35 cellular contexts compared by ENCODE assay signal in genomic region chr3:175861916-175862315, GRCh38.
"Had no signal": no experiment of that assay in that cellular context is flagged by ENCODE, and none has a peak within 500 bp of the region (broad histone marks: within the 10 kb centered on the region; RNA-seq: fewer than 3 reads in every experiment).

No MANE protein-coding gene starts in this region.

- H3K27ac Mint-ChIP-seq: activated CD4-positive, alpha-beta memory T cell treated with anti-CD3 and anti-CD28 coated beads for 36 hours; activated CD8-positive, alpha-beta memory T cell treated with anti-CD3 and anti-CD28 coated beads, Interleukin-2, amount 10 ng/mL, durations not matched to agents 7 days and 5 days; activated CD8-positive, alpha-beta T cell treated with anti-CD3 and anti-CD28 coated beads, Interleukin-2, amount 10 ng/mL, durations not matched to agents 7 days and 5 days; activated naive CD4-positive, alpha-beta T cell treated with anti-CD3 and anti-CD28 coated beads for 36 hours; activated naive CD4-positive, alpha-beta T cell treated with anti-CD3 and anti-CD28 coated beads, Interleukin-2, amount 50 U/mL, for 24 hours; activated naive CD8-positive, alpha-beta T cell treated with anti-CD3 and anti-CD28 coated beads for 36 hours; activated naive CD8-positive, alpha-beta T cell treated with anti-CD3 and anti-CD28 coated beads, Interleukin-2, amount 50 U/mL, for 24 hours; activated T-helper 1 cell treated with anti-CD3 and anti-CD28 coated beads, Interleukin-12 subunit alpha, Interleukin-12 subunit beta, Interleukin-2, Interleukin-4 antibody, amounts not matched to agents 30 ng/mL and 10 ng/mL and 1 ng/mL, durations not matched to agents 14 hours and 24 hours and 36 hours; activated T-helper 2 cell treated with anti-CD3 and anti-CD28 coated beads, Interferon-gamma antibody, Interleukin-2, Interleukin-4, amounts not matched to agents 10 μg/mL and 5 μg/mL and 100 μg/mL, durations not matched to agents 14 hours and 24 hours and 36 hours; brain; WTC11 had no signal

- ATAC-seq: activated CD8-positive, alpha-beta memory T cell treated with anti-CD3 and anti-CD28 coated beads, Interleukin-2, amount 10 ng/mL, durations not matched to agents 7 days and 5 days; activated CD8-positive, alpha-beta T cell treated with anti-CD3 and anti-CD28 coated beads, Interleukin-2, amount 10 ng/mL, durations not matched to agents 7 days and 5 days; activated naive CD8-positive, alpha-beta T cell treated with anti-CD3 and anti-CD28 coated beads, Interleukin-2, amount 50 U/mL, for 24 hours; gastrocnemius medialis; heart left ventricle; WTC11 had no signal

- H3K9me3 Mint-ChIP-seq: activated naive CD4-positive, alpha-beta T cell treated with anti-CD3 and anti-CD28 coated beads for 36 hours; activated T-helper 1 cell treated with anti-CD3 and anti-CD28 coated beads, Interleukin-12 subunit alpha, Interleukin-12 subunit beta, Interleukin-2, Interleukin-4 antibody, amounts not matched to agents 30 ng/mL and 10 ng/mL and 1 ng/mL, durations not matched to agents 14 hours and 24 hours and 36 hours; activated T-helper 2 cell treated with anti-CD3 and anti-CD28 coated beads, Interferon-gamma antibody, Interleukin-2, Interleukin-4, amounts not matched to agents 10 μg/mL and 5 μg/mL and 100 μg/mL, durations not matched to agents 14 hours and 24 hours and 36 hours; WTC11 had no signal

- H3K4me1 Mint-ChIP-seq: activated CD8-positive, alpha-beta memory T cell treated with anti-CD3 and anti-CD28 coated beads, Interleukin-2, amount 10 ng/mL, durations not matched to agents 7 days and 5 days; activated naive CD4-positive, alpha-beta T cell treated with anti-CD3 and anti-CD28 coated beads, Interleukin-2, amount 50 U/mL, for 24 hours; activated naive CD8-positive, alpha-beta T cell treated with anti-CD3 and anti-CD28 coated beads for 36 hours; activated naive CD8-positive, alpha-beta T cell treated with anti-CD3 and anti-CD28 coated beads, Interleukin-2, amount 50 U/mL, for 24 hours had no signal

- DNase-seq: activated CD4-positive, alpha-beta memory T cell treated with anti-CD3 and anti-CD28 coated beads for 36 hours; activated CD4-positive, alpha-beta T cell treated with anti-CD3 and anti-CD28 coated beads for 48 hours; activated CD4-positive, alpha-beta T cell treated with anti-CD3 and anti-CD28 coated beads, Interleukin-2, amount 50 U/mL, for 1 hour; activated CD8-positive, alpha-beta memory T cell treated with anti-CD3 and anti-CD28 coated beads, Interleukin-2, amount 10 ng/mL, durations not matched to agents 7 days and 5 days; activated CD8-positive, alpha-beta memory T cell treated with anti-CD3 and anti-CD28 coated beads, Interleukin-2, amount 50 U/mL, for 4 hours; activated CD8-positive, alpha-beta T cell treated with anti-CD3 and anti-CD28 coated beads, Interleukin-2, amount 10 ng/mL, durations not matched to agents 7 days and 5 days; activated effector memory CD4-positive, alpha-beta T cell treated with anti-CD3 and anti-CD28 coated beads, Interleukin-2, amount 50 U/mL, for 16 hours; activated naive CD4-positive, alpha-beta T cell treated with anti-CD3 and anti-CD28 coated beads for 36 hours; activated naive CD8-positive, alpha-beta T cell treated with anti-CD3 and anti-CD28 coated beads for 36 hours; activated naive CD8-positive, alpha-beta T cell treated with anti-CD3 and anti-CD28 coated beads, Interleukin-2, amount 50 U/mL, for 24 hours; activated T-cell treated with anti-CD3 and anti-CD28 coated beads, Interleukin-2, amount 50 U/mL, for 1 hour; activated T-cell treated with anti-CD3 and anti-CD28 coated beads, Interleukin-2, amount 50 U/mL, for 48 hours; adrenal gland; amygdala; aorta; central memory CD4-positive, alpha-beta T cell; cerebellar nuclear complex; colonic mucosa; effector CD8-positive, alpha-beta T cell; erythroblast; foreskin fibroblast; gastrocnemius medialis; glutamatergic neuron; heart left ventricle; hypothalamus; T-helper 2 cell had no signal

- H3K27ac ChIP-seq: adrenal gland, breast epithelium, cardiac muscle cell, colonic mucosa, esophagus muscularis mucosa, gastrocnemius medialis, heart left ventricle, VCaP had no signal

- H3K4me1 ChIP-seq: breast epithelium, colonic mucosa, gastrocnemius medialis, heart left ventricle had no signal

- H3K27me3 ChIP-seq: adrenal gland, breast epithelium, colonic mucosa, esophagus muscularis mucosa, gastrocnemius medialis, heart left ventricle had no signal

- H3K4me3 Mint-ChIP-seq: activated CD4-positive, alpha-beta memory T cell treated with anti-CD3 and anti-CD28 coated beads for 36 hours; activated CD8-positive, alpha-beta memory T cell treated with anti-CD3 and anti-CD28 coated beads, Interleukin-2, amount 10 ng/mL, durations not matched to agents 7 days and 5 days; activated CD8-positive, alpha-beta T cell treated with anti-CD3 and anti-CD28 coated beads, Interleukin-2, amount 10 ng/mL, durations not matched to agents 7 days and 5 days; activated naive CD4-positive, alpha-beta T cell treated with anti-CD3 and anti-CD28 coated beads for 36 hours; activated naive CD4-positive, alpha-beta T cell treated with anti-CD3 and anti-CD28 coated beads, Interleukin-2, amount 50 U/mL, for 24 hours; activated naive CD8-positive, alpha-beta T cell treated with anti-CD3 and anti-CD28 coated beads for 36 hours; activated naive CD8-positive, alpha-beta T cell treated with anti-CD3 and anti-CD28 coated beads, Interleukin-2, amount 50 U/mL, for 24 hours; activated T-helper 1 cell treated with anti-CD3 and anti-CD28 coated beads, Interleukin-12 subunit alpha, Interleukin-12 subunit beta, Interleukin-2, Interleukin-4 antibody, amounts not matched to agents 30 ng/mL and 10 ng/mL and 1 ng/mL, durations not matched to agents 14 hours and 24 hours and 36 hours; brain; WTC11 had no signal

- H3K36me3 Mint-ChIP-seq: activated CD4-positive, alpha-beta memory T cell treated with anti-CD3 and anti-CD28 coated beads for 36 hours; activated CD8-positive, alpha-beta memory T cell treated with anti-CD3 and anti-CD28 coated beads, Interleukin-2, amount 10 ng/mL, durations not matched to agents 7 days and 5 days; activated naive CD4-positive, alpha-beta T cell treated with anti-CD3 and anti-CD28 coated beads, Interleukin-2, amount 50 U/mL, for 24 hours; activated naive CD8-positive, alpha-beta T cell treated with anti-CD3 and anti-CD28 coated beads for 36 hours; brain; WTC11 had no signal

- H3K4me3 ChIP-seq: adrenal gland, breast epithelium, cardiac muscle cell, colonic mucosa, esophagus muscularis mucosa, gastrocnemius medialis, heart left ventricle had no signal

- H3K27me3 Mint-ChIP-seq: activated CD4-positive, alpha-beta memory T cell treated with anti-CD3 and anti-CD28 coated beads for 36 hours; activated CD8-positive, alpha-beta memory T cell treated with anti-CD3 and anti-CD28 coated beads, Interleukin-2, amount 10 ng/mL, durations not matched to agents 7 days and 5 days; activated naive CD4-positive, alpha-beta T cell treated with anti-CD3 and anti-CD28 coated beads, Interleukin-2, amount 50 U/mL, for 24 hours; activated naive CD8-positive, alpha-beta T cell treated with anti-CD3 and anti-CD28 coated beads for 36 hours; activated naive CD8-positive, alpha-beta T cell treated with anti-CD3 and anti-CD28 coated beads, Interleukin-2, amount 50 U/mL, for 24 hours; brain had no signal

- H3K9me3 ChIP-seq: adrenal gland, breast epithelium, colonic mucosa, esophagus muscularis mucosa, gastrocnemius medialis, heart left ventricle had no signal

- H3K36me3 ChIP-seq: adrenal gland, breast epithelium, cardiac muscle cell, colonic mucosa, esophagus muscularis mucosa, gastrocnemius medialis, heart left ventricle had no signal
